ENCODE assay signal across 9 cellular contexts in genomic region chrX:70168238-70169188, GRCh38. TPM values are rescaled to one million over a fixed set of nuclear protein-coding genes. Genes with fewer than 3 reads are reported as not detected.
DNase-seq lines count a peak whose midpoint lies in the region; ATAC-seq lines count a peak whose summit lies in the region.
"Had no signal": no experiment of that assay in that cellular context is flagged by ENCODE, and none has a peak within 500 bp of the region (broad histone marks: within the 10 kb centered on the region; RNA-seq: fewer than 3 reads in every experiment).

No MANE protein-coding gene starts in this region.

- H3K4me1 ChIP-seq in skeletal muscle satellite cell (ENCODE audit: control insufficient read depth, insufficient read depth, low read length): peaks cover 47% of the 10 kb centered on the region
- H3K4me1 ChIP-seq in naive thymus-derived CD4-positive, alpha-beta T cell (ENCODE audit: control insufficient read depth in 2 of 2, insufficient read depth in 2 of 2, low read length in 2 of 2): no peaks in the 10 kb centered on the region

- H3K4me3 Mint-ChIP-seq in naive thymus-derived CD4-positive, alpha-beta T cell: no peak overlapping the region
- H3K4me3 Mint-ChIP-seq: naive thymus-derived CD8-positive, alpha-beta T cell had no signal

- peaks cover 0 to 2% (median 0%) of the 10 kb centered on the region in 11 donors for H3K9me3 Mint-ChIP-seq in naive thymus-derived CD4-positive, alpha-beta T cell
- H3K9me3 Mint-ChIP-seq: naive thymus-derived CD8-positive, alpha-beta T cell had no signal

- POLR2A ChIA-PET in naive thymus-derived CD4-positive, alpha-beta T cell (lab: Charles Lee): no interaction called here

- no peak overlapping the region for H3K27ac ChIP-seq in naive thymus-derived CD4-positive, alpha-beta T cell (ENCODE audit: low read depth, low read length)

- peaks cover 0 to 8% (median 5%) of the 10 kb centered on the region in 5 donors for H3K36me3 Mint-ChIP-seq in naive thymus-derived CD4-positive, alpha-beta T cell

- peak overlapping the region; percentile 56 for H3K4me2 ChIP-seq in skeletal muscle satellite cell (ENCODE audit: low read length)

- peak; percentile 70 for DNase-seq in HCEC 1CT
- peak; percentile 53 for DNase-seq in SW480 (ENCODE audit: low spot score)
- peak; percentile 26 for DNase-seq in left cardiac atrium
- DNase-seq in T-helper 2 cell: no peak
- DNase-seq in GF-D8 (lab: John Stamatoyannopoulos, UW): no peak
- no peak for DNase-seq in cortex of kidney (lab: John Stamatoyannopoulos, UW)
- no peak for DNase-seq in naive thymus-derived CD4-positive, alpha-beta T cell
- DNase-seq: naive thymus-derived CD8-positive, alpha-beta T cell had no signal

- intact Hi-C loops in left cardiac atrium (cut with DNase I): no loop called here
- intact Hi-C loops in naive thymus-derived CD4-positive, alpha-beta T cell (cut with micrococcal nuclease): no loop called here

- ATAC-seq in left cardiac atrium: peak; percentile 77 to 84
- ATAC-seq in naive thymus-derived CD4-positive, alpha-beta T cell: no peak
- ATAC-seq: naive thymus-derived CD8-positive, alpha-beta T cell had no signal

- H3K9ac ChIP-seq in skeletal muscle satellite cell (ENCODE audit: low read depth, low read length): peak overlapping the region; percentile 51

- peak overlapping the region; percentile 16 for H3K4me3 ChIP-seq in skeletal muscle satellite cell (ENCODE audit: low read length)
- no peak overlapping the region for H3K4me3 ChIP-seq in naive thymus-derived CD4-positive, alpha-beta T cell (ENCODE audit: low read length)

- no peaks in the 10 kb centered on the region for H3K27me3 Mint-ChIP-seq in naive thymus-derived CD4-positive, alpha-beta T cell
- H3K27me3 Mint-ChIP-seq: naive thymus-derived CD8-positive, alpha-beta T cell had no signal

- H3K4me1 Mint-ChIP-seq in naive thymus-derived CD4-positive, alpha-beta T cell: peaks cover 0 to 10% (median 0%) of the 10 kb centered on the region in 7 donors

- no peaks in the 10 kb centered on the region for H3K9me3 ChIP-seq in skeletal muscle satellite cell (replicated peaks; ENCODE audit: low read length)
- H3K9me3 ChIP-seq in naive thymus-derived CD4-positive, alpha-beta T cell (ENCODE audit: control insufficient read depth in 2 of 3, low read length in 3 of 3): no peaks in the 10 kb centered on the region

- H3K36me3 ChIP-seq in skeletal muscle satellite cell (ENCODE audit: insufficient read depth, low read length): peaks cover under 1% of the 10 kb centered on the region
- peaks cover 0 to 11% (median 0%) of the 10 kb centered on the region in 3 experiments for H3K36me3 ChIP-seq in naive thymus-derived CD4-positive, alpha-beta T cell (ENCODE audit: control insufficient read depth in 2 of 3, insufficient read depth in 3 of 3, low read length in 3 of 3)

- CTCF ChIA-PET in naive thymus-derived CD4-positive, alpha-beta T cell (lab: Charles Lee): no interaction called here

- H3K27me3 ChIP-seq in skeletal muscle satellite cell (ENCODE audit: control insufficient read depth, insufficient read depth, low read length): peaks cover 3% of the 10 kb centered on the region
- H3K27me3 ChIP-seq in naive thymus-derived CD4-positive, alpha-beta T cell (ENCODE audit: control insufficient read depth in 2 of 2, insufficient read depth in 2 of 2, low read length in 2 of 2): no peaks in the 10 kb centered on the region

- no peak overlapping the region for H3K27ac Mint-ChIP-seq in naive thymus-derived CD4-positive, alpha-beta T cell

RNA-seq across cellular contexts. Expression of gene DGAT2L6, which starts 8.8 kb away (rescaled TPM):
- total RNA-seq in left cardiac atrium: not detected
- not detected in 2 replicates for total RNA-seq in skeletal muscle satellite cell (2012; rRNA removed)
- total RNA-seq in naive thymus-derived CD4-positive, alpha-beta T cell: not detected
- polyA plus RNA-seq in naive thymus-derived CD4-positive, alpha-beta T cell: not detected
- total RNA-seq: naive thymus-derived CD8-positive, alpha-beta T cell had no signal
- polyA plus RNA-seq: naive thymus-derived CD8-positive, alpha-beta T cell had no signal

RNA-seq across cellular contexts. Expression of gene IGBP1, which starts 35.3 kb away (rescaled TPM):
- 10 to 100 TPM; 39.8 to 41.6 TPM for total RNA-seq in left cardiac atrium
- 36.7 and 48.7 TPM in 2 replicates for total RNA-seq in skeletal muscle satellite cell (2012; rRNA removed)
- 10 to 100 TPM; 46.7 to 70.1 (median 58.9) TPM for total RNA-seq in naive thymus-derived CD4-positive, alpha-beta T cell
- polyA plus RNA-seq in naive thymus-derived CD4-positive, alpha-beta T cell: 10 to 100 TPM; 63.8 to 66.8 TPM

Comparison
In these comparisons a context has a peak if more than half of its experiments do, and no peak if none do; other contexts are left out.
1. DNase-seq: peak in HCEC 1CT (single experiment), SW480 (single experiment) and left cardiac atrium (single experiment); none in T-helper 2 cell (0 of 5), GF-D8 (single experiment), cortex of kidney (single experiment) and naive thymus-derived CD4-positive, alpha-beta T cell (0 of 9).